ENCODE assay signal across 9 cellular contexts in the genomic region with DNA sequence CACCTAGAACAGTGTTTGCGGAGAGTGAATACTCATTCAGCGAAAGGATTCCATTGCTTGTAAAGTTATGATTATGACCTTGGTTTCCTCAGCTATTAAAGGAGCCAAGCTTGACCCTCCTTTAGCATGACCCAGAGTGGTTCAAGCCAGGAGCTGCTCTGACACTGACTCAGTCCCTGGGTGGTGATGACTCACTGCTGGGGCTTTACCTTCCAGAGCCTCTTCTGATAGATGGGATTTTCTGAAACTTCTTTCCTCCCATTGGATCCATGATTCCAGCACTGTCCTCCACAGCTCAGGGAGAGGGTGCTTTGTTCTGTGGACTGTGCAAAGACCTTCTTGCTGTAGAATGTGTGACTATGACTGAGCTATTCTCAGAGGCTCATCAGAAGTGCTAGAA.
DNase-seq lines count a peak whose midpoint lies in the region; ATAC-seq lines count a peak whose summit lies in the region.
"Had no signal": no experiment of that assay in that cellular context is flagged by ENCODE, and none has a peak within 500 bp of the region (broad histone marks: within the 10 kb centered on the region; RNA-seq: fewer than 3 reads in every experiment).

No MANE protein-coding gene starts in this region.

- no peaks in the 10 kb centered on the region for H3K36me3 Mint-ChIP-seq in activated CD4-positive, alpha-beta T cell treated with anti-CD3 and anti-CD28 coated beads for 36 hours (ENCODE audit: low read depth)

- H3K27ac ChIP-seq in SJSA1 = no peak overlapping the region
- H3K27ac ChIP-seq: SK-N-MC had no signal

- peak; percentile 70 for ATAC-seq in activated CD4-positive, alpha-beta T cell treated with anti-CD3 and anti-CD28 coated beads for 36 hours
- ATAC-seq in HG02798 (IDR thresholded peaks at IDR 0.05; ENCODE audit: poor library complexity, unreplicated experiment) (peak; percentile 40), HG02571 (IDR thresholded peaks at IDR 0.05; ENCODE audit: unreplicated experiment) (no peak)

- H3K4me1 ChIP-seq in SJSA1 (replicated peaks) = 0 out of 2 replicates have a peak, but pooled peaks cover 7% of the 10 kb centered on the region

- intact Hi-C loops in activated CD4-positive, alpha-beta T cell treated with anti-CD3 and anti-CD28 coated beads for 36 hours (cut with DNase I, micrococcal nuclease) = loop anchor here (5.0 to 10.0 kb wide), 3 partner anchors 123 to 251 kb away; no protein-coding TSS in a partner anchor

- no peaks in the 10 kb centered on the region for H3K9me3 Mint-ChIP-seq in activated CD4-positive, alpha-beta T cell treated with anti-CD3 and anti-CD28 coated beads for 36 hours (ENCODE audit: low read depth)

- POLR2A ChIA-PET in activated CD4-positive, alpha-beta T cell treated with anti-CD3 and anti-CD28 coated beads for 36 hours (lab: Charles Lee) = no interaction called here

- no peaks in the 10 kb centered on the region for H3K36me3 ChIP-seq in SJSA1

- no peaks in the 10 kb centered on the region for H3K9me3 ChIP-seq in SJSA1 (replicated peaks)

- no peak overlapping the region for H3K27ac Mint-ChIP-seq in activated CD4-positive, alpha-beta T cell treated with anti-CD3 and anti-CD28 coated beads for 36 hours

- H3K27me3 Mint-ChIP-seq in activated CD4-positive, alpha-beta T cell treated with anti-CD3 and anti-CD28 coated beads for 36 hours = peaks cover 3% of the 10 kb centered on the region

- H3K4me1 Mint-ChIP-seq in activated CD4-positive, alpha-beta T cell treated with anti-CD3 and anti-CD28 coated beads for 36 hours = peaks cover 52% of the 10 kb centered on the region

- H3K4me3 ChIP-seq in SJSA1 = no peak overlapping the region
- H3K4me3 ChIP-seq: SK-N-MC had no signal

- DNase-seq in activated CD4-positive, alpha-beta T cell treated with anti-CD3 and anti-CD28 coated beads for 36 hours = peak; percentile 72
- no peak for DNase-seq in activated CD4-positive, alpha-beta T cell treated with anti-CD3 and anti-CD28 coated beads, Interleukin-2, amount 50 U/mL, for 1 hour
- DNase-seq in SJSA1 (ENCODE audit: low read depth in 1 of 2, low spot score in 2 of 2) = peak; percentile 7 to 46
- DNase-seq in non-pigmented ciliary epithelial cell (ENCODE audit: low read depth) = peak; percentile 17
- no peak for DNase-seq in SIG-M5 (lab: John Stamatoyannopoulos, UW)
- no peak for DNase-seq in DMS114 treated with DMSO at 0.1 percent for 48 hours (lab: John Stamatoyannopoulos, UW; ENCODE audit: unreplicated experiment)

- H3K27me3 ChIP-seq in SJSA1 (replicated peaks) = no peaks in the 10 kb centered on the region; the same call in 1 of the 2 replicates

- no peak overlapping the region for H3K4me3 Mint-ChIP-seq in activated CD4-positive, alpha-beta T cell treated with anti-CD3 and anti-CD28 coated beads for 36 hours

- CTCF ChIA-PET in activated CD4-positive, alpha-beta T cell treated with anti-CD3 and anti-CD28 coated beads for 36 hours (lab: Charles Lee) = interaction anchor here (1.0 to 1.7 kb wide), 6 partner anchors 9 to 192 kb away, joined by 3 to 11 read pairs (median 4); no protein-coding TSS in a partner anchor

Comparison
In these comparisons a context has a peak if more than half of its experiments do, and no peak if none do; other contexts are left out.
1. DNase-seq: peak in activated CD4-positive, alpha-beta T cell treated with anti-CD3 and anti-CD28 coated beads for 36 hours (single experiment), SJSA1 (2 of 2) and non-pigmented ciliary epithelial cell (single experiment); none in activated CD4-positive, alpha-beta T cell treated with anti-CD3 and anti-CD28 coated beads, Interleukin-2, amount 50 U/mL, for 1 hour (single experiment), SIG-M5 (single experiment) and DMS114 treated with DMSO at 0.1 percent for 48 hours (single experiment).